18 cellular contexts compared by ENCODE assay signal in genomic region chr1:155188268-155188667, GRCh38. TPM values are rescaled to one million over a fixed set of nuclear protein-coding genes. Genes with fewer than 3 reads are reported as not detected.
DNase-seq lines count a peak whose midpoint lies in the region; ATAC-seq and TF ChIP-seq lines count a peak whose summit lies in the region.
"Had no signal": no experiment of that assay in that cellular context is flagged by ENCODE, and none has a peak within 500 bp of the region (broad histone marks: within the 10 kb centered on the region; RNA-seq: fewer than 3 reads in every experiment).

No MANE protein-coding gene starts in this region.

- H3K36me3 Mint-ChIP-seq in activated T-helper 17 cell treated with anti-CD3 and anti-CD28 coated beads, Interleukin-2, amount 50 U/mL, for 72 hours (ENCODE audit: low read depth) = peaks cover 5% of the 10 kb centered on the region

- H3K27me3 ChIP-seq in lower lobe of right lung (ENCODE audit: low read depth) (no peaks in the 10 kb centered on the region), upper lobe of left lung (no peaks in the 10 kb centered on the region), hepatocyte (no peaks in the 10 kb centered on the region)
- H3K27me3 ChIP-seq: colonic mucosa, vagina had no signal

- intact Hi-C loops in cardiac septum (cut with DNase I) = no loop called here
- intact Hi-C loops in Right ventricle myocardium inferior (cut with DNase I) = no loop called here
- intact Hi-C loops in lower lobe of right lung (cut with DNase I) = no loop called here

- H3K27ac ChIP-seq in lower lobe of right lung (peak overlapping the region; percentile 68), upper lobe of left lung (peak overlapping the region in 3 of 4 donors; percentile 67 to 84 (median 81)), hepatocyte (no peak overlapping the region)
- H3K27ac ChIP-seq: colonic mucosa, vagina had no signal

- H3K27ac Mint-ChIP-seq in activated T-helper 17 cell treated with anti-CD3 and anti-CD28 coated beads, Interleukin-2, amount 50 U/mL, for 72 hours = peak overlapping the region; percentile 88

- H3K36me3 ChIP-seq in lower lobe of right lung = no peaks in the 10 kb centered on the region
- no peaks in the 10 kb centered on the region for H3K36me3 ChIP-seq in upper lobe of left lung
- no peaks in the 10 kb centered on the region for H3K36me3 ChIP-seq in hepatocyte (replicated peaks; ENCODE audit: insufficient read depth, low read depth)
- H3K36me3 ChIP-seq: colonic mucosa, vagina had no signal

- WGBS in upper lobe of left lung, 2 donors = 71 to 83% methylated on average over 7 to 9 of the region's 14 CpGs
- WGBS in hepatocyte (ENCODE audit: low lambda C conversion rate, missing lambda C conversion rate) = 96% methylated on average over 4 of the region's 14 CpGs

- no peak for TF ChIP-seq CTCF in lower lobe of right lung (IDR thresholded peaks at IDR 0.05)
- TF ChIP-seq CTCF in upper lobe of left lung (IDR thresholded peaks at IDR 0.05) = no peak
- no peak for TF ChIP-seq CTCF in hepatocyte (IDR thresholded peaks at IDR 0.05; ENCODE audit: poor library complexity)

- no peak for ATAC-seq in Right ventricle myocardium inferior
- no peak for ATAC-seq in activated T-helper 17 cell treated with anti-CD3 and anti-CD28 coated beads, Interleukin-2, amount 50 U/mL, for 72 hours (replicated peaks)
- no peak for ATAC-seq in lower lobe of right lung
- no peak for ATAC-seq in upper lobe of left lung (ENCODE audit: low FRiP score in 2 of 2)
- no peak for ATAC-seq in HG02678 (IDR thresholded peaks at IDR 0.05; ENCODE audit: unreplicated experiment)
- no peak for ATAC-seq in GM21447 (IDR thresholded peaks at IDR 0.05; ENCODE audit: unreplicated experiment)
- ATAC-seq: GM12878 had no signal

- peak in 1 of 4 donors; percentile 35 for TF ChIP-seq POLR2A in upper lobe of left lung (IDR thresholded peaks at IDR 0.05)

- no peak overlapping the region for H3K4me2 ChIP-seq in hepatocyte

- DNase-seq in cardiac septum (ENCODE audit: low spot score) (peak; percentile 67), Right ventricle myocardium inferior (ENCODE audit: missing footprints) (no peak), lower lobe of right lung (peak; percentile 46), upper lobe of left lung (no peak), hepatocyte (ENCODE audit: low spot score) (no peak)
- DNase-seq: activated CD4-positive, CD25-positive, alpha-beta regulatory T cell treated with anti-CD3 and anti-CD28 coated beads, Interleukin-2, amount 50 U/mL, for 72 hours; activated effector memory CD4-positive, alpha-beta T cell treated with anti-CD3 and anti-CD28 coated beads, Interleukin-2, amount 50 U/mL, for 16 hours; colonic mucosa; IMR-90; NCI-H1092 treated with DMSO at 0.1 percent for 48 hours; NCI-H2227 treated with DMSO at 0.1 percent for 48 hours; OCI-M1; stimulated activated CD4-positive, alpha-beta T cell treated with anti-CD3 and anti-CD28 coated beads, Interleukin-2, amount 100 ng/mL, for 24 hours had no signal

- no peaks in the 10 kb centered on the region for H4K20me1 ChIP-seq in hepatocyte (ENCODE audit: insufficient read depth, poor library complexity, severe bottlenecking)

- H3K4me3 Mint-ChIP-seq in activated T-helper 17 cell treated with anti-CD3 and anti-CD28 coated beads, Interleukin-2, amount 50 U/mL, for 72 hours = peak overlapping the region; percentile 22

- no peaks in the 10 kb centered on the region for H3K79me2 ChIP-seq in hepatocyte

- no peaks in the 10 kb centered on the region for H3K27me3 Mint-ChIP-seq in activated T-helper 17 cell treated with anti-CD3 and anti-CD28 coated beads, Interleukin-2, amount 50 U/mL, for 72 hours

- H3K4me1 ChIP-seq in lower lobe of right lung (peaks cover 25% of the 10 kb centered on the region), upper lobe of left lung (peaks cover 17 to 34% (median 22%) of the 10 kb centered on the region in 4 donors), hepatocyte (ENCODE audit: insufficient read depth) (peaks cover 21% of the 10 kb centered on the region)

- TF ChIP-seq EP300 in upper lobe of left lung (IDR thresholded peaks at IDR 0.05) = no peak

- H3K9me3 Mint-ChIP-seq in activated T-helper 17 cell treated with anti-CD3 and anti-CD28 coated beads, Interleukin-2, amount 50 U/mL, for 72 hours = no peaks in the 10 kb centered on the region

- H3K9me3 ChIP-seq in lower lobe of right lung = no peaks in the 10 kb centered on the region
- no peaks in the 10 kb centered on the region for H3K9me3 ChIP-seq in upper lobe of left lung
- H3K9me3 ChIP-seq in hepatocyte (ENCODE audit: low read depth) = no peaks in the 10 kb centered on the region
- H3K9me3 ChIP-seq: colonic mucosa, vagina had no signal

- no peak overlapping the region for H2AFZ ChIP-seq in hepatocyte

- H3K9me2 ChIP-seq in hepatocyte (replicated peaks; ENCODE audit: insufficient read depth) = no peaks in the 10 kb centered on the region

- peaks cover 25% of the 10 kb centered on the region for H3K4me1 Mint-ChIP-seq in activated T-helper 17 cell treated with anti-CD3 and anti-CD28 coated beads, Interleukin-2, amount 50 U/mL, for 72 hours

- peak overlapping the region; percentile 38 for H3K4me3 ChIP-seq in lower lobe of right lung
- H3K4me3 ChIP-seq in upper lobe of left lung = peak overlapping the region in 3 of 4 donors; percentile 23 to 50 (median 40)
- no peak overlapping the region for H3K4me3 ChIP-seq in hepatocyte
- H3K4me3 ChIP-seq: colonic mucosa, GM12878, vagina had no signal

RNA-seq across cellular contexts. Expression of gene TRIM46, which starts 14.6 kb away (rescaled TPM):
- not detected for total RNA-seq in cardiac septum
- total RNA-seq in Right ventricle myocardium inferior = 0.16 TPM
- total RNA-seq in activated T-helper 17 cell treated with anti-CD3 and anti-CD28 coated beads, Interleukin-2, amount 50 U/mL, for 72 hours = 10 to 100 TPM; 10.6 to 16.6 TPM
- 0.35 TPM for total RNA-seq in lower lobe of right lung
- total RNA-seq in upper lobe of left lung = under 1 TPM in 3 of 6 donors, not detected in 3; 0.30 to 0.64 (median 0.57) TPM
- 1.1 and 1.2 TPM in 2 replicates for total RNA-seq in hepatocyte
- polyA plus RNA-seq in hepatocyte = 1.9 and 2.1 TPM in 2 replicates

RNA-seq across cellular contexts. Expression of gene KRTCAP2, which starts 15.2 kb away (rescaled TPM):
- total RNA-seq in cardiac septum (112 TPM), Right ventricle myocardium inferior (118 TPM), lower lobe of right lung (173 TPM), upper lobe of left lung (100 to 1,000 TPM in 4 of 6 donors, 10 to 100 TPM in 2; 47.1 to 166 (median 131) TPM), hepatocyte (191 and 209 TPM in 2 replicates)
- 100 to 1,000 TPM; 108 to 166 TPM for total RNA-seq in activated T-helper 17 cell treated with anti-CD3 and anti-CD28 coated beads, Interleukin-2, amount 50 U/mL, for 72 hours
- polyA plus RNA-seq in hepatocyte = 440 and 454 TPM in 2 replicates

RNA-seq across cellular contexts. Expression of gene THBS3, which starts 19.4 kb away (rescaled TPM):
- 11.7 TPM for total RNA-seq in cardiac septum
- 5.7 TPM for total RNA-seq in Right ventricle myocardium inferior
- total RNA-seq in activated T-helper 17 cell treated with anti-CD3 and anti-CD28 coated beads, Interleukin-2, amount 50 U/mL, for 72 hours = 10 to 100 TPM; 11.8 to 26.8 TPM
- 24.4 TPM for total RNA-seq in lower lobe of right lung
- 10 to 100 TPM; 18.3 to 97.4 (median 27.6) TPM for total RNA-seq in upper lobe of left lung
- 19.8 and 20.3 TPM in 2 replicates for total RNA-seq in hepatocyte
- 39.9 and 41.6 TPM in 2 replicates for polyA plus RNA-seq in hepatocyte

RNA-seq across cellular contexts. Expression of gene MTX1, which starts 20.2 kb away (rescaled TPM):
- total RNA-seq in cardiac septum (16.4 TPM), Right ventricle myocardium inferior (16.5 TPM), lower lobe of right lung (27.9 TPM), upper lobe of left lung (10 to 100 TPM; 23.0 to 68.4 (median 37.4) TPM), hepatocyte (42.1 and 49.4 TPM in 2 replicates)
- total RNA-seq in activated T-helper 17 cell treated with anti-CD3 and anti-CD28 coated beads, Interleukin-2, amount 50 U/mL, for 72 hours = 10 to 100 TPM; 31.3 to 59.9 TPM
- 78.2 and 82.0 TPM in 2 replicates for polyA plus RNA-seq in hepatocyte

RNA-seq across cellular contexts. Expression of gene DPM3, which starts 47.9 kb away (rescaled TPM):
- 56.3 TPM for total RNA-seq in cardiac septum
- 55.7 TPM for total RNA-seq in Right ventricle myocardium inferior
- total RNA-seq in activated T-helper 17 cell treated with anti-CD3 and anti-CD28 coated beads, Interleukin-2, amount 50 U/mL, for 72 hours = 10 to 100 TPM; 29.4 to 40.6 TPM
- 62.3 TPM for total RNA-seq in lower lobe of right lung
- 100 to 1,000 TPM in 2 of 6 donors, 10 to 100 TPM in 3, not detected in 1; 25.1 to 112 (median 67.5) TPM for total RNA-seq in upper lobe of left lung
- total RNA-seq in hepatocyte = 94.2 and 121 TPM in 2 replicates
- 84.1 and 96.3 TPM in 2 replicates for polyA plus RNA-seq in hepatocyte

Comparison
In these comparisons a context has a peak if more than half of its experiments do, and no peak if none do; other contexts are left out.
1. DNase-seq: peak in cardiac septum (single experiment) and lower lobe of right lung (single experiment); none in Right ventricle myocardium inferior (single experiment), upper lobe of left lung (0 of 2) and hepatocyte (single experiment).